ENCODE assay signal across 16 cellular contexts in the genomic region with DNA sequence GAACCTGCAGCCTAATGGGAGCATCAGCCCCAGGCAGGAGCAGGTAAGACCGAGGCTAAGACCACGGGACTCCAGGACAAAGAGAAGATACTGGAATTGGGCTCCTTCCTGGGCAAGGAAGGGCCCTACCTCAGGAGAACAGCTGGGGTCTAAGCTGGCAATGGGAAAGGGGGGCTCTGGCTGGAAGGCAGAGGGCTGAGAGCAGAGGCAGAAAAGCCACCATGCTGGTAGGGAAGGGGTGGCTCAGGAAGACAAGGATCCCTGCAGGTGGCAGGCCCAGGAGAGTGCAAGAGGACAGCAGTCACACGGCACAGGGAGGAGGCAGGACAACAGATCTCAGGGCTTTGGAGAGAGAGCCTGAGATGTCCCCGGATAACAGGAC.
"Had no signal": no experiment of that assay in that cellular context is flagged by ENCODE, and none has a peak within 500 bp of the region (broad histone marks: within the 10 kb centered on the region; RNA-seq: fewer than 3 reads in every experiment).

No MANE protein-coding gene starts in this region.

- H3K27me3 ChIP-seq: colonic mucosa, ovary, upper lobe of left lung had no signal

- DNase-seq: activated gamma-delta T cell; activated T-cell treated with anti-CD3 and anti-CD28 coated beads, Interleukin-2, amount 50 U/mL, for 4 hours; effector CD4-positive, alpha-beta T cell; foreskin fibroblast; hypothalamus; kidney glomerular epithelial cell; mesendoderm; nephron progenitor cell; SHP77 treated with DMSO at 0.1 percent for 48 hours; T-helper 1 cell; T1000; upper lobe of left lung had no signal

- H3K4me3 ChIP-seq: colonic mucosa, ovary, suprapubic skin, upper lobe of left lung had no signal

- FAIRE-seq: endothelial cell of umbilical vein had no signal

- H3K9me3 ChIP-seq: colonic mucosa, ovary, suprapubic skin, upper lobe of left lung had no signal

- H3K27ac ChIP-seq: colonic mucosa, ovary, suprapubic skin, upper lobe of left lung had no signal

- H3K4me1 ChIP-seq: colonic mucosa, upper lobe of left lung had no signal

- H3K36me3 ChIP-seq: colonic mucosa, ovary, suprapubic skin, upper lobe of left lung had no signal
